In genomic region chr21:37565530-37566223, GRCh38 we compare ENCODE assay signal across 10 cellular contexts.
A peak's percentile ranks its signal among the peaks of the same experiment; 100 is the strongest.
DNase-seq lines count a peak whose midpoint lies in the region; ATAC-seq and TF ChIP-seq lines count a peak whose summit lies in the region.
"Had no signal": no experiment of that assay in that cellular context is flagged by ENCODE, and none has a peak within 500 bp of the region (broad histone marks: within the 10 kb centered on the region; RNA-seq: fewer than 3 reads in every experiment).

No MANE protein-coding gene starts in this region.

- peak overlapping the region; percentile 99 to 100 for H3K27ac Mint-ChIP-seq in T-cell

- H3K27ac ChIP-seq in liver (ENCODE audit: low read depth in 1 of 2, low read length in 2 of 2) = peak overlapping the region; percentile 31 to 91

- H3K4me1 Mint-ChIP-seq in T-cell = peaks cover 20 to 21% (median 21%) of the 10 kb centered on the region in 3 donors

- H3K4me1 ChIP-seq in liver (ENCODE audit: control insufficient read depth in 4 of 4, insufficient read depth in 4 of 4, low read length in 3 of 4) = peaks cover 9 to 28% (median 23%) of the 10 kb centered on the region in 4 donors

- H3K9me3 ChIP-seq in liver (ENCODE audit: control insufficient read depth in 4 of 4, low read length in 3 of 4) = no peaks in the 10 kb centered on the region

- H3K27me3 Mint-ChIP-seq in T-cell = peaks cover 0 to 4% of the 10 kb centered on the region in 2 donors

- peak overlapping the region in 2 of 3 donors; percentile 11 to 90 for H3K4me3 Mint-ChIP-seq in T-cell
- H3K4me3 Mint-ChIP-seq: activated naive CD4-positive, alpha-beta T cell treated with anti-CD3 and anti-CD28 coated beads for 36 hours had no signal

- H3K36me3 ChIP-seq in liver (ENCODE audit: control insufficient read depth in 4 of 4, insufficient read depth in 3 of 4, low read depth in 1 of 4, low read length in 3 of 4) = no peaks in the 10 kb centered on the region

- no peak for TF ChIP-seq CTCF in liver (IDR thresholded peaks at IDR 0.05; ENCODE audit: low read depth, low read length, missing input control)

- H3K36me3 Mint-ChIP-seq in T-cell = no peaks in the 10 kb centered on the region

- peak; percentile 18 to 42 for DNase-seq in AML-193 (lab: John Stamatoyannopoulos, UW)
- peak; percentile 61 for DNase-seq in GM03348 (ENCODE audit: low spot score)
- no peak for DNase-seq in T-cell
- no peak for DNase-seq in effector CD8-positive, alpha-beta T cell (lab: John Stamatoyannopoulos, UW)
- DNase-seq in NCI-H128 (lab: John Stamatoyannopoulos, UW; ENCODE audit: unreplicated experiment) = no peak
- no peak for DNase-seq in NCI-H146 treated with DMSO at 0.1 percent for 48 hours (lab: John Stamatoyannopoulos, UW; ENCODE audit: unreplicated experiment)
- DNase-seq: activated naive CD4-positive, alpha-beta T cell treated with anti-CD3 and anti-CD28 coated beads for 36 hours; NK-92 treated with Interleukin-12 subunit alpha and Interleukin-12 subunit beta, amount 100 ng/mL, for 24 hours had no signal

- CTCF ChIA-PET in T-cell (lab: Charles Lee) = no interaction called here

- 60% methylated on average over 14 of the region's 14 CpGs for WGBS in liver

- H3K27me3 ChIP-seq in liver (ENCODE audit: control insufficient read depth in 4 of 4, insufficient read depth in 4 of 4, low read length in 3 of 4) = no peaks in the 10 kb centered on the region

- ATAC-seq in T-cell (replicated peaks in 1 of 4) = no peak
- ATAC-seq in HG02884 (IDR thresholded peaks at IDR 0.05; ENCODE audit: unreplicated experiment) = no peak

- peaks cover 0 to 4% (median 0%) of the 10 kb centered on the region in 3 donors for H3K9me3 Mint-ChIP-seq in T-cell
- H3K9me3 Mint-ChIP-seq: activated naive CD4-positive, alpha-beta T cell treated with anti-CD3 and anti-CD28 coated beads for 36 hours had no signal

- peak overlapping the region in 1 of 2 donors; percentile 19 for H3K9ac ChIP-seq in liver (ENCODE audit: low read depth in 1 of 2, low read length in 2 of 2)

- TF ChIP-seq RAD21 in liver (IDR thresholded peaks at IDR 0.05) = peak; percentile 56 to 67

- POLR2A ChIA-PET in T-cell (lab: Charles Lee) = no interaction called here

- H3K4me3 ChIP-seq in liver (ENCODE audit: low read depth in 1 of 3, low read length in 3 of 3) = peak overlapping the region in 2 of 3 donors; percentile 22 to 37

TF ChIP-seq in liver, 16 proteins besides CTCF, POLR2A, EP300 and RAD21:
- TF ChIP-seq JUND (IDR thresholded peaks at IDR 0.05) (peak in 1 of 2 donors; percentile 41), GABPA (IDR thresholded peaks at IDR 0.05 in 1 of 2, conservative IDR thresholded peaks at IDR 0.05 in 1 of 2) (no peak), TAF1 (conservative IDR thresholded peaks at IDR 0.05) (peak; percentile 78), ZBTB33 (IDR thresholded peaks at IDR 0.05) (peak; percentile 44), HNF4A (conservative IDR thresholded peaks at IDR 0.05) (peak; percentile 84 to 85), REST (IDR thresholded peaks at IDR 0.05) (peak; percentile 78), EGR1 (IDR thresholded peaks at IDR 0.05; ENCODE audit: low read depth in 2 of 2) (peak in 1 of 2 donors; percentile 8), YY1 (IDR thresholded peaks at IDR 0.05) (peak; percentile 50), HNF4G (IDR thresholded peaks at IDR 0.05) (peak; percentile 67), SP1 (IDR thresholded peaks at IDR 0.05) (peak; percentile 94), RXRA (IDR thresholded peaks at IDR 0.05) (peak; percentile 65 to 71), NR2F2 (IDR thresholded peaks at IDR 0.05) (no peak), ATF3 (IDR thresholded peaks at IDR 0.05) (peak; percentile 45), MAX (IDR thresholded peaks at IDR 0.05) (peak; percentile 15), FOXA2 (IDR thresholded peaks at IDR 0.05) (peak; percentile 99), FOXA1 (IDR thresholded peaks at IDR 0.05) (peak; percentile 96)
TF ChIP-seq in liver: peak in this region for 14.

Comparison
In these comparisons a context has a peak if more than half of its experiments do, and no peak if none do; other contexts are left out.
1. DNase-seq: peak in AML-193 (2 of 2) and GM03348 (single experiment); none in T-cell (0 of 34), effector CD8-positive, alpha-beta T cell (single experiment), NCI-H128 (single experiment) and NCI-H146 treated with DMSO at 0.1 percent for 48 hours (single experiment).